ENCODE assay signal across 30 cellular contexts in genomic region chr4:147192679-147193078, GRCh38.
"Had no signal": no experiment of that assay in that cellular context is flagged by ENCODE, and none has a peak within 500 bp of the region (broad histone marks: within the 10 kb centered on the region; RNA-seq: fewer than 3 reads in every experiment).

No MANE protein-coding gene starts in this region.

- H3K4me1 Mint-ChIP-seq: activated CD4-positive, alpha-beta memory T cell treated with anti-CD3 and anti-CD28 coated beads, Interleukin-2, amount 10 ng/mL, durations not matched to agents 7 days and 5 days; activated CD4-positive, alpha-beta T cell treated with anti-CD3 and anti-CD28 coated beads, Interleukin-2, amount 10 ng/mL, durations not matched to agents 7 days and 5 days; activated naive CD4-positive, alpha-beta T cell treated with anti-CD3 and anti-CD28 coated beads, Interleukin-2, amount 10 ng/mL, durations not matched to agents 7 days and 5 days; activated naive CD8-positive, alpha-beta T cell treated with anti-CD3 and anti-CD28 coated beads for 36 hours; central memory CD8-positive, alpha-beta T cell; T-cell had no signal

- H3K4me1 ChIP-seq: adrenal gland, body of pancreas had no signal

- H3K36me3 ChIP-seq: adrenal gland, MG63 had no signal

- H3K27ac Mint-ChIP-seq: activated CD4-positive, alpha-beta memory T cell treated with anti-CD3 and anti-CD28 coated beads, Interleukin-2, amount 10 ng/mL, durations not matched to agents 7 days and 5 days; activated CD4-positive, alpha-beta T cell treated with anti-CD3 and anti-CD28 coated beads, Interleukin-2, amount 10 ng/mL, durations not matched to agents 7 days and 5 days; activated naive CD4-positive, alpha-beta T cell treated with anti-CD3 and anti-CD28 coated beads, Interleukin-2, amount 10 ng/mL, durations not matched to agents 7 days and 5 days; activated naive CD8-positive, alpha-beta T cell treated with anti-CD3 and anti-CD28 coated beads for 36 hours; activated T-cell treated with anti-CD3 and anti-CD28 coated beads, Interleukin-2, amount 50 U/mL, for 72 hours; activated T-helper 2 cell treated with anti-CD3 and anti-CD28 coated beads, Interferon-gamma antibody, Interleukin-2, Interleukin-4, amounts not matched to agents 10 μg/mL and 5 μg/mL and 100 μg/mL, durations not matched to agents 14 hours and 24 hours and 36 hours; T-cell had no signal

- H3K4me3 ChIP-seq: adrenal gland, body of pancreas, MG63, SK-N-MC had no signal

- H3K36me3 Mint-ChIP-seq: activated naive CD4-positive, alpha-beta T cell treated with anti-CD3 and anti-CD28 coated beads, Interleukin-2, amount 10 ng/mL, durations not matched to agents 7 days and 5 days; activated naive CD8-positive, alpha-beta T cell treated with anti-CD3 and anti-CD28 coated beads for 36 hours; T-cell had no signal

- DNase-seq: activated CD4-positive, alpha-beta memory T cell treated with anti-CD3 and anti-CD28 coated beads, Interleukin-2, amount 10 ng/mL, durations not matched to agents 7 days and 5 days; activated CD4-positive, alpha-beta T cell treated with anti-CD3 and anti-CD28 coated beads, Interleukin-2, amount 10 ng/mL, durations not matched to agents 7 days and 5 days; activated CD4-positive, CD25-positive, alpha-beta regulatory T cell; activated gamma-delta T cell treated with Interleukin-2 at 50 U/mL for 16 hours; activated naive CD4-positive, alpha-beta T cell treated with anti-CD3 and anti-CD28 coated beads, Interleukin-2, amount 10 ng/mL, durations not matched to agents 7 days and 5 days; activated naive CD8-positive, alpha-beta T cell treated with anti-CD3 and anti-CD28 coated beads for 36 hours; activated T-cell treated with anti-CD3 and anti-CD28 coated beads for 4 hours; activated T-cell treated with anti-CD3 and anti-CD28 coated beads, Interleukin-2, amount 50 U/mL, for 72 hours; adrenal gland; aorta; body of pancreas; MG63; NCI-H1105; NCI-H1436; NCI-H1694 treated with DMSO at 0.1 percent for 48 hours; NCI-H2029 treated with DMSO at 0.1 percent for 48 hours; NCI-H345; NCI-H510A; NCI-H69; NK-92 treated with Interleukin-12 subunit alpha and Interleukin-12 subunit beta, amount 100 ng/mL, for 24 hours; OCI-M1; RPMI8226; T-cell; T-helper 2 cell had no signal

- H3K27me3 Mint-ChIP-seq: activated CD4-positive, alpha-beta memory T cell treated with anti-CD3 and anti-CD28 coated beads, Interleukin-2, amount 10 ng/mL, durations not matched to agents 7 days and 5 days; activated naive CD4-positive, alpha-beta T cell treated with anti-CD3 and anti-CD28 coated beads, Interleukin-2, amount 10 ng/mL, durations not matched to agents 7 days and 5 days had no signal

- H3K9me3 ChIP-seq: adrenal gland, body of pancreas, MG63 had no signal

- H3K27ac ChIP-seq: adrenal gland, body of pancreas, SK-N-MC, VCaP had no signal

- H3K4me3 Mint-ChIP-seq: activated CD4-positive, alpha-beta memory T cell treated with anti-CD3 and anti-CD28 coated beads, Interleukin-2, amount 10 ng/mL, durations not matched to agents 7 days and 5 days; activated CD4-positive, alpha-beta T cell treated with anti-CD3 and anti-CD28 coated beads, Interleukin-2, amount 10 ng/mL, durations not matched to agents 7 days and 5 days; activated naive CD4-positive, alpha-beta T cell treated with anti-CD3 and anti-CD28 coated beads, Interleukin-2, amount 10 ng/mL, durations not matched to agents 7 days and 5 days; activated naive CD8-positive, alpha-beta T cell treated with anti-CD3 and anti-CD28 coated beads for 36 hours; activated T-cell treated with anti-CD3 and anti-CD28 coated beads, Interleukin-2, amount 50 U/mL, for 72 hours; central memory CD8-positive, alpha-beta T cell; T-cell had no signal

- H3K27me3 ChIP-seq: adrenal gland, MG63 had no signal

- ATAC-seq: activated T-cell treated with anti-CD3 and anti-CD28 coated beads, Interleukin-2, amount 50 U/mL, for 72 hours; body of pancreas; Panc1; Right ventricle myocardium inferior; T-cell had no signal

- H3K9me3 Mint-ChIP-seq: activated CD4-positive, alpha-beta memory T cell treated with anti-CD3 and anti-CD28 coated beads, Interleukin-2, amount 10 ng/mL, durations not matched to agents 7 days and 5 days; activated CD4-positive, alpha-beta T cell treated with anti-CD3 and anti-CD28 coated beads, Interleukin-2, amount 10 ng/mL, durations not matched to agents 7 days and 5 days; activated naive CD4-positive, alpha-beta T cell treated with anti-CD3 and anti-CD28 coated beads, Interleukin-2, amount 10 ng/mL, durations not matched to agents 7 days and 5 days; activated T-helper 2 cell treated with anti-CD3 and anti-CD28 coated beads, Interferon-gamma antibody, Interleukin-2, Interleukin-4, amounts not matched to agents 10 μg/mL and 5 μg/mL and 100 μg/mL, durations not matched to agents 14 hours and 24 hours and 36 hours; central memory CD8-positive, alpha-beta T cell had no signal
